In the genomic region with DNA sequence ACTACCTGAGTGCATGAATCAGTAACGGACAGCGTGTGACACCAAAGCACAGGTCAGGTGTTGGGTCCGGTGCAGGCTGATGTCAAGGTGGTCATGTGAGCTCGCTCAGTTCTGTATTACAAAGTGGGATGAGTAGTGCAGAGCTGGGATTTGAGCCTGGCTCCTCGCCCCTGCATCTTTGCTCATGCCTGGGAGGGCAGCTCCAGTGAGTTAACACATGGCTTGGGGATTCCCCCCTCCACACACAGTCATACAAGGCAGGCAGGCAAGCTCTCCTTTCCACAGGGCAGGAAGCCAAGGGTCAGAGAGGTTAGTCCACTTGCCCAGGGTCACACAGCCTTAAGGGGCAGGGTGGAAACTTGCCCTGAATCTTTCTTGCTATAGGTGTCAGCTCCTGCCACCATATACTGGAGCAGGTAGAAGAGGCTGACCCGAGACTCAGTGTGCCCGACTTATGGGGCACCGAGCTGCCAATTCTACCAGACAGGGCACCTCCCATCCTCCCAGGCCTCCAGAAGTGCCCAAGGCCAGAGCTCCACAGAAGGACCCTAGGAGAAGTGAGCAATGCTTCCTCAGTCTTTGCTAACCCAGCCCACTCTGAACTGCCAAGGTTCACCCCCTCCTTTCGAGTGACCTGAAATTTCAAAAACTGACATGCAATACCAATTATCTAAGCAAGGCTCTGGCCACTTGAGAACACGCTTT, we compare ENCODE assay signal across 16 cellular contexts. TPM values are rescaled to one million over a fixed set of nuclear protein-coding genes. Genes with fewer than 3 reads are reported as not detected.
A peak's percentile ranks its signal among the peaks of the same experiment; 100 is the strongest.
DNase-seq lines count a peak whose midpoint lies in the region; ATAC-seq, FAIRE-seq and TF ChIP-seq lines count a peak whose summit lies in the region.
"Had no signal": no experiment of that assay in that cellular context is flagged by ENCODE, and none has a peak within 500 bp of the region (broad histone marks: within the 10 kb centered on the region; RNA-seq: fewer than 3 reads in every experiment).

No MANE protein-coding gene starts in this region.

- SMC1A ChIA-PET in GM12878 (lab: Charles Lee; ENCODE audit: uncharacterized antibody, unreplicated experiment), result interaction anchor here (0.9 kb wide), 1 partner anchor 56 kb away, joined by 3 read pairs; no protein-coding TSS in a partner anchor

- no peak overlapping the region for H3K4me3 Mint-ChIP-seq in H9
- H3K4me3 Mint-ChIP-seq: mesothelial cell of epicardium had no signal

- CTCF ChIA-PET in GM12878 (lab: Yijun Ruan, JAX), result no interaction called here

- no peaks in the 10 kb centered on the region for H4K20me1 ChIP-seq in H9 (ENCODE audit: control insufficient read depth, insufficient read depth, insufficient read length)
- H4K20me1 ChIP-seq in GM12878 (ENCODE audit: control insufficient read depth, insufficient read depth), result no peaks in the 10 kb centered on the region

- TF ChIP-seq POLR2A in GM12878 (IDR thresholded peaks at IDR 0.05; ENCODE audit: low read depth, low read length), result no peak; the same call in 1 of the 2 replicates
- TF ChIP-seq POLR2A in gastroesophageal sphincter (IDR thresholded peaks at IDR 0.05), result no peak

- TF ChIP-seq CTCF in H9 (conservative IDR thresholded peaks at IDR 0.05) (no peak), GM12878 (IDR thresholded peaks at IDR 0.05 in 2 of 3, conservative IDR thresholded peaks at IDR 0.05 in 1 of 3; ENCODE audit: control insufficient read depth in 2 of 3, extremely low read depth in 1 of 3, insufficient read depth in 1 of 3, low read depth in 3 of 3, low read length in 3 of 3) (no peak), left lung (IDR thresholded peaks at IDR 0.05) (no peak), gastroesophageal sphincter (IDR thresholded peaks at IDR 0.05) (no peak)

- H3K4me3 ChIP-seq in GM12878 (no peak overlapping the region), left lung (no peak overlapping the region), gastroesophageal sphincter (no peak overlapping the region)
- H3K4me3 ChIP-seq: suprapubic skin had no signal

- no peaks in the 10 kb centered on the region for H3K27me3 ChIP-seq in H9 (ENCODE audit: insufficient read depth, low read length)
- H3K27me3 ChIP-seq in GM12878 (replicated peaks in 1 of 2; ENCODE audit: control insufficient read depth in 2 of 2, insufficient read depth in 2 of 2, low read length in 1 of 2), result no peaks in the 10 kb centered on the region
- H3K27me3 ChIP-seq in left lung, result peaks cover 0 to 8% of the 10 kb centered on the region in 2 donors
- H3K27me3 ChIP-seq in gastroesophageal sphincter, result no peaks in the 10 kb centered on the region
- H3K27me3 ChIP-seq: suprapubic skin had no signal

- H2BK15ac ChIP-seq in H9 (ENCODE audit: low read depth, low read length), result no peak overlapping the region

- H2AK5ac ChIP-seq in H9 (ENCODE audit: insufficient read length, low read length), result no peak overlapping the region

- H4K8ac ChIP-seq in H9 (replicated peaks; ENCODE audit: insufficient read length, low read depth, low read length), result no peak overlapping the region

- H3K4ac ChIP-seq in H9 (ENCODE audit: low read depth, low read length), result no peak overlapping the region

- no peak overlapping the region for H3K56ac ChIP-seq in H9 (ENCODE audit: insufficient read length, low read depth, low read length)

- no peak overlapping the region for H3K9ac ChIP-seq in H9 (ENCODE audit: extremely low read depth, insufficient read length, low read length)
- no peak overlapping the region for H3K9ac ChIP-seq in GM12878 (ENCODE audit: control insufficient read depth, insufficient read depth, low read length)

- DNase-seq in A172 (ENCODE audit: low spot score) (peak; percentile 46), H9 (no peak), GM12878 (ENCODE audit: low read depth, low spot score) (no peak), left lung (no peak), NK-92 (lab: John Stamatoyannopoulos, UW; ENCODE audit: unreplicated experiment) (no peak), SIG-M5 treated with dmso at 0.1 percent for 504 hours (lab: John Stamatoyannopoulos, UW; ENCODE audit: unreplicated experiment) (no peak)
- DNase-seq: activated CD4-positive, alpha-beta T cell treated with anti-CD3 and anti-CD28 coated beads for 4 hours; cerebellar nuclear complex; NCI-H1694 treated with DMSO at 0.1 percent for 48 hours; right cardiac atrium; T1000 had no signal

- peak overlapping the region; percentile 80 to 90 (median 89); a peak in 6 of 7 replicates for H3K27ac Mint-ChIP-seq in H9

- in situ Hi-C loops in GM12878 (cut with MboI), result no loop called here

- H3K18ac ChIP-seq in H9 (ENCODE audit: insufficient read length, low read depth, low read length), result no peak overlapping the region

- H3K79me2 ChIP-seq in H9 (ENCODE audit: insufficient read depth, low read length), result no peaks in the 10 kb centered on the region
- H3K79me2 ChIP-seq in GM12878 (ENCODE audit: control insufficient read depth, insufficient read depth, low read length), result no peaks in the 10 kb centered on the region

- H3K9me3 Mint-ChIP-seq in H9, result no peaks in the 10 kb centered on the region
- H3K9me3 Mint-ChIP-seq: mesothelial cell of epicardium had no signal

- no TSS peak for BruUV-seq in GM12878 (replicated peaks; lab: Mats Ljungman, UMichigan)

- no peak overlapping the region for H3T11ph ChIP-seq in H9 (ENCODE audit: low read length)

- H4K5ac ChIP-seq in H9 (ENCODE audit: insufficient read length, low read depth, low read length), result no peak overlapping the region

- no peak overlapping the region for H2AFZ ChIP-seq in H9 (ENCODE audit: low read length)
- no peak overlapping the region for H2AFZ ChIP-seq in GM12878 (ENCODE audit: control insufficient read depth, low read depth, low read length)

- H2BK12ac ChIP-seq in H9 (ENCODE audit: insufficient read length, low read depth, low read length), result no peak overlapping the region

- H3K36me3 Mint-ChIP-seq in H9 (ENCODE audit: insufficient read depth in 1 of 3, low read depth in 3 of 3), result peaks cover 7 to 25% (median 14%) of the 10 kb centered on the region in 3 experiments; a peak in 6 of 7 replicates

- intact Hi-C loops in GM12878 (cut with micrococcal nuclease; ENCODE audit: unreplicated experiment), result no loop called here
- intact Hi-C loops in left lung (cut with DNase I), result no loop called here

- no peak overlapping the region for H2BK120ac ChIP-seq in H9 (ENCODE audit: low read depth, low read length, poor library complexity, severe bottlenecking)

- no peaks in the 10 kb centered on the region for H3K79me1 ChIP-seq in H9 (ENCODE audit: insufficient read depth, low read depth, low read length, poor library complexity, severe bottlenecking)

- no peak overlapping the region for H2BK5ac ChIP-seq in H9 (ENCODE audit: insufficient read length, low read length)

- peaks cover 32 to 34% of the 10 kb centered on the region in 2 experiments for H3K4me1 Mint-ChIP-seq in H9

- peaks cover 4% of the 10 kb centered on the region for H3K23me2 ChIP-seq in H9 (ENCODE audit: insufficient read length, low read depth, low read length, poor library complexity, severe bottlenecking)

- no peak overlapping the region for H3K4me2 ChIP-seq in H9 (ENCODE audit: insufficient read depth, insufficient read length, low read length)
- H3K4me2 ChIP-seq in GM12878 (ENCODE audit: control insufficient read depth, insufficient read depth), result no peak overlapping the region

- RAD21 ChIA-PET in GM12878 (lab: Charles Lee; ENCODE audit: unreplicated experiment), result no interaction called here

- peaks cover 13% of the 10 kb centered on the region for H3K27me3 Mint-ChIP-seq in H9 (ENCODE audit: low read depth)

- no peak for TF ChIP-seq RAD21 in GM12878 (IDR thresholded peaks at IDR 0.05; ENCODE audit: insufficient read depth, low read depth, low read length)

- no peak overlapping the region for H3K14ac ChIP-seq in H9 (ENCODE audit: insufficient read depth, low read length)

- FAIRE-seq in GM12878 (lab: Jason Lieb, UNC), result no peak
- FAIRE-seq: islet of Langerhans had no signal

- H3K36me3 ChIP-seq in GM12878 (ENCODE audit: control insufficient read depth in 2 of 2, insufficient read depth in 2 of 2, low read length in 1 of 2), result peaks cover under 1 to 15% of the 10 kb centered on the region in 2 experiments; a peak in 3 of 4 replicates
- H3K36me3 ChIP-seq in left lung, result peaks cover 0 to 57% of the 10 kb centered on the region in 2 donors
- peaks cover 0 to 53% of the 10 kb centered on the region in 2 donors for H3K36me3 ChIP-seq in gastroesophageal sphincter

- H3K9me3 ChIP-seq in H9 (ENCODE audit: control insufficient read depth, low read depth, low read length), result no peaks in the 10 kb centered on the region
- no peaks in the 10 kb centered on the region for H3K9me3 ChIP-seq in GM12878 (replicated peaks; ENCODE audit: control insufficient read depth, insufficient read depth, low read length)
- no peaks in the 10 kb centered on the region for H3K9me3 ChIP-seq in left lung
- no peaks in the 10 kb centered on the region for H3K9me3 ChIP-seq in gastroesophageal sphincter
- H3K9me3 ChIP-seq: suprapubic skin had no signal

- POLR2A ChIA-PET in GM12878 (lab: Charles Lee), result no interaction called here

- no peak overlapping the region for H4K91ac ChIP-seq in H9 (ENCODE audit: insufficient read length, low read depth, low read length)

- H3K4me1 ChIP-seq in H9 (ENCODE audit: insufficient read depth, low read length) (no peaks in the 10 kb centered on the region), GM12878 (ENCODE audit: control insufficient read depth, insufficient read depth, low read length) (peaks cover 5% of the 10 kb centered on the region; the same call in 1 of the 2 replicates), left lung (peaks cover 8 to 16% of the 10 kb centered on the region in 2 donors), gastroesophageal sphincter (peaks cover 0 to 33% (median 7%) of the 10 kb centered on the region in 3 donors)

- H3K23ac ChIP-seq in H9 (ENCODE audit: insufficient read length, low read depth, low read length), result no peak overlapping the region

- TF ChIP-seq EP300 in GM12878 (IDR thresholded peaks at IDR 0.05; ENCODE audit: borderline replicate concordance in 1 of 2, control insufficient read depth in 1 of 2, low read depth in 2 of 2, low read length in 2 of 2) (no peak), gastroesophageal sphincter (IDR thresholded peaks at IDR 0.05) (no peak)

- WGBS in H9 (ENCODE audit: extremely low coverage, insufficient read length, low lambda C conversion rate), result no CpG with 5 or more reads among the region's 10 CpGs
- 93% methylated on average over 10 of the region's 10 CpGs for WGBS in GM12878 (ENCODE audit: insufficient coverage, insufficient replicate concordance, low lambda C conversion rate, missing lambda C conversion rate)
- WGBS in gastroesophageal sphincter (ENCODE audit: low coverage in 1 of 2), 2 donors, result 33 to 83% methylated on average over 1 to 2 of the region's 10 CpGs

- H3K27ac ChIP-seq in H9 (ENCODE audit: insufficient read length, low read depth, low read length) (no peak overlapping the region), GM12878 (ENCODE audit: control insufficient read depth, insufficient read depth) (no peak overlapping the region), left lung (no peak overlapping the region), gastroesophageal sphincter (no peak overlapping the region)
- H3K27ac ChIP-seq: suprapubic skin had no signal

- ATAC-seq in GM12878 (peak; percentile 29), left lung (peak; percentile 5), gastroesophageal sphincter (no peak), GM19463 (IDR thresholded peaks at IDR 0.05; ENCODE audit: unreplicated experiment) (no peak)

- H2BK20ac ChIP-seq in H9 (ENCODE audit: low read depth, low read length, poor library complexity, severe bottlenecking), result no peak overlapping the region

RNA-seq across cellular contexts. Expression of gene ZNF787, which starts 35.4 kb away (rescaled TPM):
- 18.1 and 44.8 TPM in 2 replicates for total RNA-seq in A172 (2014; rRNA removed; shearing (Covaris generic))
- total RNA-seq in H9 (2021) (54.6 and 55.8 TPM in 2 replicates), GM12878 (2014; rRNA removed) (20.3 and 25.6 TPM in 2 replicates), GM12878 (2014; rRNA removed; fragmentation: Illumina TruSeq; extraction: Trizol) (6.2 and 7.8 TPM in 2 replicates), GM12878 (2021) (36.7 and 39.9 TPM in 2 replicates), left lung (10 to 100 TPM; 26.4 to 44.6 TPM), gastroesophageal sphincter (10 to 100 TPM; 18.6 to 31.8 (median 19.7) TPM)
- total RNA-seq in GM12878 (2013; cell fraction: nucleolus; rRNA removed), result 18.7 and 27.6 TPM in 2 replicates
- 14.9 TPM for polyA plus RNA-seq in GM12878 (2011; ENCODE audit: low read depth)
- polyA plus RNA-seq in GM12878 (2011; rRNA removed) (2.4 and 5.4 TPM in 2 replicates), GM12878 (2014; fragmentation: Illumina TruSeq; extraction: Trizol) (0.59 and 2.9 TPM in 2 replicates), GM12878 (2014; fragmentation: Nextera tagmentation; extraction: Ambion mirVana) (under 1 TPM; 0.23 to 0.42 TPM), GM12878 (2014; rRNA removed) (27.0 and 36.3 TPM in 2 replicates), GM12878 (2016; fragmentation: Nextera tagmentation; extraction: Ambion mirVana) (1 to 10 TPM; 2.1 to 2.4 TPM)
- 5.6 and 17.2 TPM in 2 replicates for polyA plus RNA-seq in GM12878 (2011; cell fraction: cytosol; rRNA removed)
- 15.5 and 21.2 TPM in 2 replicates for polyA plus RNA-seq in GM12878 (2011; cell fraction: nucleus; rRNA removed)
- 19.2 and 23.8 TPM in 2 replicates for polyA plus RNA-seq in GM12878 (2012)
- 2.2 and 9.7 TPM in 2 replicates for polyA minus RNA-seq in GM12878 (2011; rRNA and poly(A)+ RNA removed)
- polyA minus RNA-seq in GM12878 (2011; cell fraction: cytosol; rRNA and poly(A)+ RNA removed), result 10.3 and 12.4 TPM in 2 replicates
- 4.6 and 8.6 TPM in 2 replicates for polyA minus RNA-seq in GM12878 (2011; cell fraction: nucleus; rRNA and poly(A)+ RNA removed)

RNA-seq across cellular contexts. Expression of gene ZNF444, which starts 55.4 kb away (rescaled TPM):
- 27.5 and 29.4 TPM in 2 replicates for total RNA-seq in A172 (2014; rRNA removed; shearing (Covaris generic))
- total RNA-seq in H9 (2021) (48.8 and 49.7 TPM in 2 replicates), GM12878 (2014; rRNA removed) (15.0 and 17.5 TPM in 2 replicates), GM12878 (2014; rRNA removed; fragmentation: Illumina TruSeq; extraction: Trizol) (2.8 and 3.7 TPM in 2 replicates), GM12878 (2021) (28.2 and 29.1 TPM in 2 replicates), left lung (10 to 100 TPM; 35.4 to 36.8 TPM), gastroesophageal sphincter (10 to 100 TPM; 36.2 to 57.9 (median 41.3) TPM)
- 28.2 and 28.8 TPM in 2 replicates for total RNA-seq in GM12878 (2013; cell fraction: nucleolus; rRNA removed)
- polyA plus RNA-seq in GM12878 (2011; ENCODE audit: low read depth), result 5.4 TPM
- polyA plus RNA-seq in GM12878 (2011; rRNA removed) (5.3 and 10.8 TPM in 2 replicates), GM12878 (2014; fragmentation: Illumina TruSeq; extraction: Trizol) (4.6 and 6.1 TPM in 2 replicates), GM12878 (2014; fragmentation: Nextera tagmentation; extraction: Ambion mirVana) (under 1 TPM; 0.45 to 0.99 TPM), GM12878 (2014; rRNA removed) (19.3 and 24.4 TPM in 2 replicates), GM12878 (2016; fragmentation: Nextera tagmentation; extraction: Ambion mirVana) (10 to 100 TPM; 12.5 to 14.5 TPM)
- 14.4 and 19.5 TPM in 2 replicates for polyA plus RNA-seq in GM12878 (2011; cell fraction: cytosol; rRNA removed)
- polyA plus RNA-seq in GM12878 (2011; cell fraction: nucleus; rRNA removed), result 18.8 and 27.5 TPM in 2 replicates
- 18.9 and 21.3 TPM in 2 replicates for polyA plus RNA-seq in GM12878 (2012)
- 3.4 and 5.6 TPM in 2 replicates for polyA minus RNA-seq in GM12878 (2011; rRNA and poly(A)+ RNA removed)
- 5.6 and 9.0 TPM in 2 replicates for polyA minus RNA-seq in GM12878 (2011; cell fraction: cytosol; rRNA and poly(A)+ RNA removed)
- 1.6 and 6.8 TPM in 2 replicates for polyA minus RNA-seq in GM12878 (2011; cell fraction: nucleus; rRNA and poly(A)+ RNA removed)

Comparison
In these comparisons a context has a peak if more than half of its experiments do, and no peak if none do; other contexts are left out.
1. ATAC-seq: peak in GM12878 (single experiment) and left lung (single experiment); none in gastroesophageal sphincter (single experiment) and GM19463 (single experiment).